In the genomic region with DNA sequence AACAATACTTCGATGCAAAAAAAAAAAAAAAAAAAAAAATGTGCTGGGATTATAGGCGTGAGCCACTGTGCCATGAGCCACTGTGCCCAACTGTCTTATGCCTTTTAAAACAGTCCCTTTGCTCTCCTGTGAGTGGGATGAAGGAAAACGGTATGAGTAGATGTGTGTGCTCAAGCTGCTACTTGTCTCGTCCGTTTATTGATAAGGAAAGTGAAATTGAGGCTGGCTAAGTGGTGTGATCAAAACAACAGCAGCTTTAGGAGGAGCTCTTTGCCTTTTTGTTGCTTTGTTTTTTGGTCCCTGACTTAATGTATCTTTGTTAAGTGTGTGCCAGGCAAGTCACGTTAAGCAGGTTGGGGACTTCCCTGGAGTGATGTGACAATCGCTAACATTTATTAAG, we compare ENCODE assay signal across 15 cellular contexts.
DNase-seq lines count a peak whose midpoint lies in the region; ATAC-seq and TF ChIP-seq lines count a peak whose summit lies in the region.
"Had no signal": no experiment of that assay in that cellular context is flagged by ENCODE, and none has a peak within 500 bp of the region (broad histone marks: within the 10 kb centered on the region; RNA-seq: fewer than 3 reads in every experiment).

No MANE protein-coding gene starts in this region.

- H3K27me3 ChIP-seq in CD8-positive, alpha-beta T cell (ENCODE audit: insufficient read depth, low read length): no peaks in the 10 kb centered on the region
- no peaks in the 10 kb centered on the region for H3K27me3 ChIP-seq in CD4-positive, alpha-beta T cell (ENCODE audit: control insufficient read depth, insufficient read depth, low read length)
- H3K27me3 ChIP-seq: SJCRH30 had no signal

- CTCF ChIA-PET in CD8-positive, alpha-beta T cell (lab: Charles Lee): no interaction called here
- CTCF ChIA-PET in activated CD4-positive, alpha-beta memory T cell treated with anti-CD3 and anti-CD28 coated beads, Interleukin-2, amount 10 ng/mL, durations not matched to agents 7 days and 5 days (lab: Charles Lee): interaction anchor here (0.7 kb wide), 1 partner anchor 100 kb away, joined by 5 read pairs; no protein-coding TSS in a partner anchor
- CTCF ChIA-PET in CD4-positive, alpha-beta T cell (lab: Charles Lee): no interaction called here

- ATAC-seq in CD8-positive, alpha-beta T cell: no peak
- ATAC-seq in CD4-positive, alpha-beta T cell (ENCODE audit: poor library complexity): no peak
- ATAC-seq: Panc1 had no signal

- no peak for DNase-seq in CD8-positive, alpha-beta T cell
- DNase-seq in NCI-H748 (lab: John Stamatoyannopoulos, UW; ENCODE audit: unreplicated experiment) (peak; percentile 51), nephron progenitor cell (no peak), NCI-H526 (lab: John Stamatoyannopoulos, UW) (no peak), NCI-H69 (lab: John Stamatoyannopoulos, UW) (no peak)
- no peak for DNase-seq in activated CD4-positive, alpha-beta memory T cell treated with anti-CD3 and anti-CD28 coated beads, Interleukin-2, amount 10 ng/mL, durations not matched to agents 7 days and 5 days
- no peak for DNase-seq in CD4-positive, alpha-beta T cell
- DNase-seq: ACHN, C1 segment of cervical spinal cord, Caco-2, NCI-H1105, NCI-H2081, NCI-H510A, SJCRH30 had no signal

- intact Hi-C loops in CD8-positive, alpha-beta T cell (cut with DNase I, micrococcal nuclease): no loop called here
- intact Hi-C loops in CD4-positive, alpha-beta T cell (cut with DNase I, micrococcal nuclease): no loop called here

- no peak for TF ChIP-seq CTCF in CD8-positive, alpha-beta T cell (IDR thresholded peaks at IDR 0.05)
- no peak for TF ChIP-seq CTCF in nephron progenitor cell (IDR thresholded peaks at IDR 0.05)
- TF ChIP-seq CTCF in CD4-positive, alpha-beta T cell (IDR thresholded peaks at IDR 0.05): no peak

- H3K4me3 Mint-ChIP-seq in CD8-positive, alpha-beta T cell: peak overlapping the region; percentile 50
- H3K4me3 Mint-ChIP-seq in activated CD4-positive, alpha-beta memory T cell treated with anti-CD3 and anti-CD28 coated beads, Interleukin-2, amount 10 ng/mL, durations not matched to agents 7 days and 5 days: peak overlapping the region; percentile 16
- H3K4me3 Mint-ChIP-seq in nephron progenitor cell: no peak overlapping the region
- H3K4me3 Mint-ChIP-seq in CD4-positive, alpha-beta T cell: no peak overlapping the region

- H3K4me1 ChIP-seq in CD8-positive, alpha-beta T cell (ENCODE audit: insufficient read depth, low read length): no peaks in the 10 kb centered on the region
- H3K4me1 ChIP-seq: Caco-2, SJCRH30 had no signal

- H3K4me1 Mint-ChIP-seq in CD8-positive, alpha-beta T cell (ENCODE audit: low read depth): peaks cover 5% of the 10 kb centered on the region
- H3K4me1 Mint-ChIP-seq in activated CD4-positive, alpha-beta memory T cell treated with anti-CD3 and anti-CD28 coated beads, Interleukin-2, amount 10 ng/mL, durations not matched to agents 7 days and 5 days: peaks cover 1% of the 10 kb centered on the region
- peaks cover 9% of the 10 kb centered on the region for H3K4me1 Mint-ChIP-seq in nephron progenitor cell
- no peaks in the 10 kb centered on the region for H3K4me1 Mint-ChIP-seq in CD4-positive, alpha-beta T cell (ENCODE audit: low read depth)

- no peaks in the 10 kb centered on the region for H3K27me3 Mint-ChIP-seq in CD8-positive, alpha-beta T cell (ENCODE audit: low read depth)
- no peaks in the 10 kb centered on the region for H3K27me3 Mint-ChIP-seq in activated CD4-positive, alpha-beta memory T cell treated with anti-CD3 and anti-CD28 coated beads, Interleukin-2, amount 10 ng/mL, durations not matched to agents 7 days and 5 days
- H3K27me3 Mint-ChIP-seq in nephron progenitor cell (ENCODE audit: low read depth, poor library complexity): peaks cover 5% of the 10 kb centered on the region
- no peaks in the 10 kb centered on the region for H3K27me3 Mint-ChIP-seq in CD4-positive, alpha-beta T cell

- H3K27ac Mint-ChIP-seq in CD8-positive, alpha-beta T cell: peak overlapping the region; percentile 19
- H3K27ac Mint-ChIP-seq in activated CD4-positive, alpha-beta memory T cell treated with anti-CD3 and anti-CD28 coated beads, Interleukin-2, amount 10 ng/mL, durations not matched to agents 7 days and 5 days: peak overlapping the region; percentile 69
- peak overlapping the region; percentile 60 for H3K27ac Mint-ChIP-seq in nephron progenitor cell
- H3K27ac Mint-ChIP-seq in CD4-positive, alpha-beta T cell: no peak overlapping the region

- no peak overlapping the region for H3K4me3 ChIP-seq in CD8-positive, alpha-beta T cell (ENCODE audit: low read depth, low read length)
- H3K4me3 ChIP-seq: SJCRH30 had no signal

- POLR2A ChIA-PET in CD8-positive, alpha-beta T cell (lab: Charles Lee): no interaction called here
- POLR2A ChIA-PET in activated CD4-positive, alpha-beta memory T cell treated with anti-CD3 and anti-CD28 coated beads, Interleukin-2, amount 10 ng/mL, durations not matched to agents 7 days and 5 days (lab: Charles Lee): interaction anchor here (1.1 to 1.2 kb wide), 2 partner anchors 26 to 27 kb away, joined by 3 read pairs; no protein-coding TSS in a partner anchor
- POLR2A ChIA-PET in CD4-positive, alpha-beta T cell (lab: Charles Lee): no interaction called here

- H3K27ac ChIP-seq in CD8-positive, alpha-beta T cell (ENCODE audit: low read depth, low read length): no peak overlapping the region
- H3K27ac ChIP-seq in CD4-positive, alpha-beta T cell (ENCODE audit: low read depth, low read length): no peak overlapping the region
- H3K27ac ChIP-seq: SJCRH30 had no signal

- H3K9me3 ChIP-seq in CD8-positive, alpha-beta T cell (ENCODE audit: low read length): no peaks in the 10 kb centered on the region
- no peaks in the 10 kb centered on the region for H3K9me3 ChIP-seq in CD4-positive, alpha-beta T cell (ENCODE audit: control insufficient read depth, low read length)
- H3K9me3 ChIP-seq: Caco-2, SJCRH30 had no signal

- H3K36me3 Mint-ChIP-seq in CD8-positive, alpha-beta T cell: no peaks in the 10 kb centered on the region
- H3K36me3 Mint-ChIP-seq in activated CD4-positive, alpha-beta memory T cell treated with anti-CD3 and anti-CD28 coated beads, Interleukin-2, amount 10 ng/mL, durations not matched to agents 7 days and 5 days (ENCODE audit: low read depth): no peaks in the 10 kb centered on the region
- H3K36me3 Mint-ChIP-seq in nephron progenitor cell (ENCODE audit: low read depth): peaks cover 37% of the 10 kb centered on the region
- H3K36me3 Mint-ChIP-seq in CD4-positive, alpha-beta T cell (ENCODE audit: low read depth): no peaks in the 10 kb centered on the region

- no peaks in the 10 kb centered on the region for H3K36me3 ChIP-seq in CD8-positive, alpha-beta T cell (ENCODE audit: insufficient read depth, low read length)
- H3K36me3 ChIP-seq: SJCRH30 had no signal

- no peaks in the 10 kb centered on the region for H3K9me3 Mint-ChIP-seq in CD8-positive, alpha-beta T cell
- H3K9me3 Mint-ChIP-seq in activated CD4-positive, alpha-beta memory T cell treated with anti-CD3 and anti-CD28 coated beads, Interleukin-2, amount 10 ng/mL, durations not matched to agents 7 days and 5 days: peaks cover 14% of the 10 kb centered on the region
- peaks cover 8% of the 10 kb centered on the region for H3K9me3 Mint-ChIP-seq in nephron progenitor cell
- no peaks in the 10 kb centered on the region for H3K9me3 Mint-ChIP-seq in CD4-positive, alpha-beta T cell

Comparison
In these comparisons a context has a peak if more than half of its experiments do, and no peak if none do; other contexts are left out.
1. H3K4me3 Mint-ChIP-seq: peak in CD8-positive, alpha-beta T cell (single experiment) and activated CD4-positive, alpha-beta memory T cell treated with anti-CD3 and anti-CD28 coated beads, Interleukin-2, amount 10 ng/mL, durations not matched to agents 7 days and 5 days (single experiment); none in nephron progenitor cell (single experiment) and CD4-positive, alpha-beta T cell (single experiment).